ENCODE assay signal across 1 cellular context in the genomic region with DNA sequence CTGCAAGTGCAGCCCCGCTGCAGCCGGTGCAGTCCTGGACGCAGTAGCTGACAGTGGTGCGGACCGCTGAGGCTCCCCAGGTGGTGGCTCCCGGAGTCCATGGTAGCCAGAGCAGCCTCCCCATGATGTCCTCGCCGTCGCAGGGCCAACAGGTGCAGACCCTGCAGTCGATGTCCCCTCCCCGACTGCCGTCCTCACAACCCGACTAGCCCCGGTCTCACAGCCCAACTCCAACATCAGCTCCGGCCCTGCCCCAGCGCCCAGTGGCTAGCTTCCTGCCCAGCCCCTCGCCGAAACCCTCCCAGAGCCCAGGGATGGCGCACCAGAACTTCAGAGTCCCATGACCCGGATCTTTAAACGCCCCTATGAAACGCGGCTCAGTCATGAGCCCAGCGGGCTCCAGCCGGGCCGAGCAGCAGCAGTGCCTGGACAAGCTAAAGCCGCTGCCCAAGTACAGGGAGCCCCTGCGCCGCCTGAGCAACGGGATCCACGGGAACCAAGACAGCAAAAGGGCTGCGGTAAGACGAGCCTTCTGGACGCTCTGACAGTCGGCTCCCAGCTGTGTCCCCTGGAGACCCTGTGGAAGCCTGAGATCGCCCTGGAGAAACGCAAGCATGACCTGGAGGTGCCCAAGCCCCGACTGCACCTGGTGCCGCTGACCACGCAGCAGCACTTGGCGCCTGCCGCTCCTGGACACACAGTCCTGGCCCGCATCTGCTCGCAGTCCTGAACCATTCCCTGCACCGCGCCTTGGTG.
TF ChIP-seq lines count a peak whose summit lies in the region.

No MANE protein-coding gene starts in this region.

TF ChIP-seq in GM23338, 12 proteins besides CTCF, POLR2A, EP300 and RAD21 (continued from another document):
- TF ChIP-seq, protein P1, sequence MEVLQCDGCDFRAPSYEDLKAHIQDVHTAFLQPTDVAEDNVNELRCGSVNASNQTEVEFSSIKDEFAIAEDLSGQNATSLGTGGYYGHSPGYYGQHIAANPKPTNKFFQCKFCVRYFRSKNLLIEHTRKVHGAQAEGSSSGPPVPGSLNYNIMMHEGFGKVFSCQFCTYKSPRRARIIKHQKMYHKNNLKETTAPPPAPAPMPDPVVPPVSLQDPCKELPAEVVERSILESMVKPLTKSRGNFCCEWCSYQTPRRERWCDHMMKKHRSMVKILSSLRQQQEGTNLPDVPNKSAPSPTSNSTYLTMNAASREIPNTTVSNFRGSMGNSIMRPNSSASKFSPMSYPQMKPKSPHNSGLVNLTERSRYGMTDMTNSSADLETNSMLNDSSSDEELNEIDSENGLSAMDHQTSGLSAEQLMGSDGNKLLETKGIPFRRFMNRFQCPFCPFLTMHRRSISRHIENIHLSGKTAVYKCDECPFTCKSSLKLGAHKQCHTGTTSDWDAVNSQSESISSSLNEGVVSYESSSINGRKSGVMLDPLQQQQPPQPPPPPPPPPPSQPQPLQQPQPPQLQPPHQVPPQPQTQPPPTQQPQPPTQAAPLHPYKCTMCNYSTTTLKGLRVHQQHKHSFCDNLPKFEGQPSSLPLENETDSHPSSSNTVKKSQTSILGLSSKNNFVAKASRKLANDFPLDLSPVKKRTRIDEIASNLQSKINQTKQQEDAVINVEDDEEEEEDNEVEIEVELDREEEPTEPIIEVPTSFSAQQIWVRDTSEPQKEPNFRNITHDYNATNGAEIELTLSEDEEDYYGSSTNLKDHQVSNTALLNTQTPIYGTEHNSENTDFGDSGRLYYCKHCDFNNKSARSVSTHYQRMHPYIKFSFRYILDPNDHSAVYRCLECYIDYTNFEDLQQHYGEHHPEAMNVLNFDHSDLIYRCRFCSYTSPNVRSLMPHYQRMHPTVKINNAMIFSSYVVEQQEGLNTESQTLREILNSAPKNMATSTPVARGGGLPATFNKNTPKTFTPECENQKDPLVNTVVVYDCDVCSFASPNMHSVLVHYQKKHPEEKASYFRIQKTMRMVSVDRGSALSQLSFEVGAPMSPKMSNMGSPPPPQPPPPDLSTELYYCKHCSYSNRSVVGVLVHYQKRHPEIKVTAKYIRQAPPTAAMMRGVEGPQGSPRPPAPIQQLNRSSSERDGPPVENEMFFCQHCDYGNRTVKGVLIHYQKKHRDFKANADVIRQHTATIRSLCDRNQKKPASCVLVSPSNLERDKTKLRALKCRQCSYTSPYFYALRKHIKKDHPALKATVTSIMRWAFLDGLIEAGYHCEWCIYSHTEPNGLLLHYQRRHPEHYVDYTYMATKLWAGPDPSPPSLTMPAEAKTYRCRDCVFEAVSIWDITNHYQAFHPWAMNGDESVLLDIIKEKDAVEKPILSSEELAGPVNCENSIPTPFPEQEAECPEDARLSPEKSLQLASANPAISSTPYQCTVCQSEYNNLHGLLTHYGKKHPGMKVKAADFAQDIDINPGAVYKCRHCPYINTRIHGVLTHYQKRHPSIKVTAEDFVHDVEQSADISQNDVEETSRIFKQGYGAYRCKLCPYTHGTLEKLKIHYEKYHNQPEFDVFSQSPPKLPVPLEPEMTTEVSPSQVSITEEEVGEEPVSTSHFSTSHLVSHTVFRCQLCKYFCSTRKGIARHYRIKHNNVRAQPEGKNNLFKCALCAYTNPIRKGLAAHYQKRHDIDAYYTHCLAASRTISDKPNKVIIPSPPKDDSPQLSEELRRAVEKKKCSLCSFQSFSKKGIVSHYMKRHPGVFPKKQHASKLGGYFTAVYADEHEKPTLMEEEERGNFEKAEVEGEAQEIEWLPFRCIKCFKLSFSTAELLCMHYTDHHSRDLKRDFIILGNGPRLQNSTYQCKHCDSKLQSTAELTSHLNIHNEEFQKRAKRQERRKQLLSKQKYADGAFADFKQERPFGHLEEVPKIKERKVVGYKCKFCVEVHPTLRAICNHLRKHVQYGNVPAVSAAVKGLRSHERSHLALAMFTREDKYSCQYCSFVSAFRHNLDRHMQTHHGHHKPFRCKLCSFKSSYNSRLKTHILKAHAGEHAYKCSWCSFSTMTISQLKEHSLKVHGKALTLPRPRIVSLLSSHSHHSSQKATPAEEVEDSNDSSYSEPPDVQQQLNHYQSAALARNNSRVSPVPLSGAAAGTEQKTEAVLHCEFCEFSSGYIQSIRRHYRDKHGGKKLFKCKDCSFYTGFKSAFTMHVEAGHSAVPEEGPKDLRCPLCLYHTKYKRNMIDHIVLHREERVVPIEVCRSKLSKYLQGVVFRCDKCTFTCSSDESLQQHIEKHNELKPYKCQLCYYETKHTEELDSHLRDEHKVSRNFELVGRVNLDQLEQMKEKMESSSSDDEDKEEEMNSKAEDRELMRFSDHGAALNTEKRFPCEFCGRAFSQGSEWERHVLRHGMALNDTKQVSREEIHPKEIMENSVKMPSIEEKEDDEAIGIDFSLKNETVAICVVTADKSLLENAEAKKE (CRISPR knock-in tag; IDR thresholded peaks at IDR 0.05): no peak
- TF ChIP-seq EZH2 (IDR thresholded peaks at IDR 0.05; ENCODE audit: low read depth, unreplicated experiment) (no peak), CREB1 (CRISPR knock-in tag; IDR thresholded peaks at IDR 0.05; ENCODE audit: low read depth) (no peak), EZH2phosphoT487 (IDR thresholded peaks at IDR 0.05; ENCODE audit: unreplicated experiment) (no peak), ZNF331 (CRISPR knock-in tag; IDR thresholded peaks at IDR 0.05; ENCODE audit: low read depth) (no peak), JUNB (IDR thresholded peaks at IDR 0.05; ENCODE audit: unreplicated experiment) (no peak), ZNF114 (CRISPR knock-in tag; IDR thresholded peaks at IDR 0.05) (no peak), POLR2AphosphoS5 (IDR thresholded peaks at IDR 0.05; ENCODE audit: low read depth) (no peak), STAT1 (IDR thresholded peaks at IDR 0.05; ENCODE audit: unreplicated experiment) (no peak)
- TF ChIP-seq, protein P2, sequence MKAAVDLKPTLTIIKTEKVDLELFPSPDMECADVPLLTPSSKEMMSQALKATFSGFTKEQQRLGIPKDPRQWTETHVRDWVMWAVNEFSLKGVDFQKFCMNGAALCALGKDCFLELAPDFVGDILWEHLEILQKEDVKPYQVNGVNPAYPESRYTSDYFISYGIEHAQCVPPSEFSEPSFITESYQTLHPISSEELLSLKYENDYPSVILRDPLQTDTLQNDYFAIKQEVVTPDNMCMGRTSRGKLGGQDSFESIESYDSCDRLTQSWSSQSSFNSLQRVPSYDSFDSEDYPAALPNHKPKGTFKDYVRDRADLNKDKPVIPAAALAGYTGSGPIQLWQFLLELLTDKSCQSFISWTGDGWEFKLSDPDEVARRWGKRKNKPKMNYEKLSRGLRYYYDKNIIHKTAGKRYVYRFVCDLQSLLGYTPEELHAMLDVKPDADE (IDR thresholded peaks at IDR 0.05): no peak
- TF ChIP-seq, protein P3, sequence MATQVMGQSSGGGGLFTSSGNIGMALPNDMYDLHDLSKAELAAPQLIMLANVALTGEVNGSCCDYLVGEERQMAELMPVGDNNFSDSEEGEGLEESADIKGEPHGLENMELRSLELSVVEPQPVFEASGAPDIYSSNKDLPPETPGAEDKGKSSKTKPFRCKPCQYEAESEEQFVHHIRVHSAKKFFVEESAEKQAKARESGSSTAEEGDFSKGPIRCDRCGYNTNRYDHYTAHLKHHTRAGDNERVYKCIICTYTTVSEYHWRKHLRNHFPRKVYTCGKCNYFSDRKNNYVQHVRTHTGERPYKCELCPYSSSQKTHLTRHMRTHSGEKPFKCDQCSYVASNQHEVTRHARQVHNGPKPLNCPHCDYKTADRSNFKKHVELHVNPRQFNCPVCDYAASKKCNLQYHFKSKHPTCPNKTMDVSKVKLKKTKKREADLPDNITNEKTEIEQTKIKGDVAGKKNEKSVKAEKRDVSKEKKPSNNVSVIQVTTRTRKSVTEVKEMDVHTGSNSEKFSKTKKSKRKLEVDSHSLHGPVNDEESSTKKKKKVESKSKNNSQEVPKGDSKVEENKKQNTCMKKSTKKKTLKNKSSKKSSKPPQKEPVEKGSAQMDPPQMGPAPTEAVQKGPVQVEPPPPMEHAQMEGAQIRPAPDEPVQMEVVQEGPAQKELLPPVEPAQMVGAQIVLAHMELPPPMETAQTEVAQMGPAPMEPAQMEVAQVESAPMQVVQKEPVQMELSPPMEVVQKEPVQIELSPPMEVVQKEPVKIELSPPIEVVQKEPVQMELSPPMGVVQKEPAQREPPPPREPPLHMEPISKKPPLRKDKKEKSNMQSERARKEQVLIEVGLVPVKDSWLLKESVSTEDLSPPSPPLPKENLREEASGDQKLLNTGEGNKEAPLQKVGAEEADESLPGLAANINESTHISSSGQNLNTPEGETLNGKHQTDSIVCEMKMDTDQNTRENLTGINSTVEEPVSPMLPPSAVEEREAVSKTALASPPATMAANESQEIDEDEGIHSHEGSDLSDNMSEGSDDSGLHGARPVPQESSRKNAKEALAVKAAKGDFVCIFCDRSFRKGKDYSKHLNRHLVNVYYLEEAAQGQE (IDR thresholded peaks at IDR 0.05; ENCODE audit: unreplicated experiment): no peak
TF ChIP-seq in GM23338: peak in this region for 0.
